ENCODE assay signal across 28 cellular contexts in genomic region chr3:58459160-58459559, GRCh38.
"Had no signal": no experiment of that assay in that cellular context is flagged by ENCODE, and none has a peak within 500 bp of the region (broad histone marks: within the 10 kb centered on the region; RNA-seq: fewer than 3 reads in every experiment).

No MANE protein-coding gene starts in this region.

- H3K4me3 ChIP-seq: ascending aorta, gastrocnemius medialis had no signal

- H3K36me3 ChIP-seq: ascending aorta had no signal

- H3K27me3 Mint-ChIP-seq: activated CD4-positive, alpha-beta memory T cell treated with anti-CD3 and anti-CD28 coated beads for 36 hours; activated CD4-positive, alpha-beta T cell treated with anti-CD3 and anti-CD28 coated beads for 36 hours; activated CD8-positive, alpha-beta memory T cell treated with anti-CD3 and anti-CD28 coated beads, Interleukin-2, amount 10 ng/mL, durations not matched to agents 7 days and 5 days; activated naive CD4-positive, alpha-beta T cell treated with anti-CD3 and anti-CD28 coated beads, Interleukin-2, amount 10 ng/mL, durations not matched to agents 7 days and 5 days; brain; effector memory CD8-positive, alpha-beta T cell had no signal

- H3K9me3 ChIP-seq: gastrocnemius medialis had no signal

- H3K27ac Mint-ChIP-seq: activated CD4-positive, alpha-beta memory T cell treated with anti-CD3 and anti-CD28 coated beads for 36 hours; activated CD4-positive, alpha-beta T cell treated with anti-CD3 and anti-CD28 coated beads for 36 hours; activated CD4-positive, alpha-beta T cell treated with anti-CD3 and anti-CD28 coated beads, Interleukin-2, amount 10 ng/mL, durations not matched to agents 24 days and 14 days; activated CD8-positive, alpha-beta memory T cell treated with anti-CD3 and anti-CD28 coated beads, Interleukin-2, amount 10 ng/mL, durations not matched to agents 7 days and 5 days; activated CD8-positive, alpha-beta T cell treated with anti-CD3 and anti-CD28 coated beads, Interleukin-2, amount 10 ng/mL, durations not matched to agents 7 days and 5 days; activated naive CD4-positive, alpha-beta T cell treated with anti-CD3 and anti-CD28 coated beads, Interleukin-2, amount 10 ng/mL, durations not matched to agents 7 days and 5 days; activated naive CD4-positive, alpha-beta T cell treated with anti-CD3 and anti-CD28 coated beads, Interleukin-2, amount 50 U/mL, for 72 hours; activated naive CD8-positive, alpha-beta T cell treated with anti-CD3 and anti-CD28 coated beads, Interleukin-2, amount 10 ng/mL, durations not matched to agents 7 days and 5 days; activated T-helper 1 cell treated with anti-CD3 and anti-CD28 coated beads, Interleukin-12 subunit alpha, Interleukin-12 subunit beta, Interleukin-2, Interleukin-4 antibody, amounts not matched to agents 30 ng/mL and 10 ng/mL and 1 ng/mL, durations not matched to agents 14 hours and 24 hours and 36 hours; brain; effector memory CD8-positive, alpha-beta T cell had no signal

- H3K4me3 Mint-ChIP-seq: activated CD4-positive, alpha-beta memory T cell treated with anti-CD3 and anti-CD28 coated beads for 36 hours; activated CD4-positive, alpha-beta T cell treated with anti-CD3 and anti-CD28 coated beads for 36 hours; activated CD4-positive, alpha-beta T cell treated with anti-CD3 and anti-CD28 coated beads, Interleukin-2, amount 10 ng/mL, durations not matched to agents 24 days and 14 days; activated CD8-positive, alpha-beta memory T cell treated with anti-CD3 and anti-CD28 coated beads, Interleukin-2, amount 10 ng/mL, durations not matched to agents 7 days and 5 days; activated CD8-positive, alpha-beta T cell treated with anti-CD3 and anti-CD28 coated beads, Interleukin-2, amount 10 ng/mL, durations not matched to agents 7 days and 5 days; activated naive CD4-positive, alpha-beta T cell treated with anti-CD3 and anti-CD28 coated beads, Interleukin-2, amount 10 ng/mL, durations not matched to agents 7 days and 5 days; activated naive CD8-positive, alpha-beta T cell treated with anti-CD3 and anti-CD28 coated beads, Interleukin-2, amount 10 ng/mL, durations not matched to agents 7 days and 5 days; activated T-helper 1 cell treated with anti-CD3 and anti-CD28 coated beads, Interleukin-12 subunit alpha, Interleukin-12 subunit beta, Interleukin-2, Interleukin-4 antibody, amounts not matched to agents 30 ng/mL and 10 ng/mL and 1 ng/mL, durations not matched to agents 14 hours and 24 hours and 36 hours; brain; effector memory CD8-positive, alpha-beta T cell had no signal

- H3K27me3 ChIP-seq: ascending aorta, foreskin keratinocyte, gastrocnemius medialis, heart left ventricle had no signal

- H3K27ac ChIP-seq: ascending aorta, epithelial cell of prostate, foreskin keratinocyte, gastrocnemius medialis, heart left ventricle had no signal

- H3K4me1 ChIP-seq: foreskin keratinocyte had no signal

- DNase-seq: activated CD4-positive, alpha-beta memory T cell treated with anti-CD3 and anti-CD28 coated beads for 36 hours; activated CD4-positive, alpha-beta T cell treated with anti-CD3 and anti-CD28 coated beads for 36 hours; activated CD4-positive, alpha-beta T cell treated with anti-CD3 and anti-CD28 coated beads, Interleukin-2, amount 10 ng/mL, durations not matched to agents 24 days and 14 days; activated CD4-positive, CD25-positive, alpha-beta regulatory T cell; activated CD4-positive, CD25-positive, alpha-beta regulatory T cell treated with anti-CD3 and anti-CD28 coated beads, Interleukin-2, amount 50 U/mL, for 72 hours; activated CD8-positive, alpha-beta memory T cell treated with anti-CD3 and anti-CD28 coated beads, Interleukin-2, amount 10 ng/mL, durations not matched to agents 7 days and 5 days; activated CD8-positive, alpha-beta memory T cell treated with anti-CD3 and anti-CD28 coated beads, Interleukin-2, amount 50 U/mL, for 4 hours; activated CD8-positive, alpha-beta T cell treated with anti-CD3 and anti-CD28 coated beads, Interleukin-2, amount 10 ng/mL, durations not matched to agents 7 days and 5 days; activated gamma-delta T cell; activated naive CD4-positive, alpha-beta T cell; activated naive CD4-positive, alpha-beta T cell treated with anti-CD3 and anti-CD28 coated beads, Interleukin-2, amount 10 ng/mL, durations not matched to agents 7 days and 5 days; activated naive CD8-positive, alpha-beta T cell treated with anti-CD3 and anti-CD28 coated beads, Interleukin-2, amount 10 ng/mL, durations not matched to agents 7 days and 5 days; activated T-cell treated with anti-CD3 and anti-CD28 coated beads, Interleukin-2, amount 50 U/mL, for 1 hour; activated T-cell treated with anti-CD3 and anti-CD28 coated beads, Interleukin-2, amount 50 U/mL, for 48 hours; cortex of kidney; dermis blood vessel endothelial cell; effector CD4-positive, alpha-beta T cell; effector memory CD8-positive, alpha-beta T cell; foreskin keratinocyte; gastrocnemius medialis; glutamatergic neuron; heart left ventricle; T-helper 2 cell had no signal

- ATAC-seq: activated CD4-positive, alpha-beta T cell treated with anti-CD3 and anti-CD28 coated beads for 36 hours; activated CD8-positive, alpha-beta memory T cell treated with anti-CD3 and anti-CD28 coated beads, Interleukin-2, amount 10 ng/mL, durations not matched to agents 7 days and 5 days; activated CD8-positive, alpha-beta T cell treated with anti-CD3 and anti-CD28 coated beads, Interleukin-2, amount 10 ng/mL, durations not matched to agents 7 days and 5 days; activated naive CD4-positive, alpha-beta T cell treated with anti-CD3 and anti-CD28 coated beads, Interleukin-2, amount 50 U/mL, for 72 hours; effector memory CD8-positive, alpha-beta T cell; foreskin keratinocyte; gastrocnemius medialis; heart left ventricle had no signal
